8 cellular contexts compared by ENCODE assay signal in the genomic region with DNA sequence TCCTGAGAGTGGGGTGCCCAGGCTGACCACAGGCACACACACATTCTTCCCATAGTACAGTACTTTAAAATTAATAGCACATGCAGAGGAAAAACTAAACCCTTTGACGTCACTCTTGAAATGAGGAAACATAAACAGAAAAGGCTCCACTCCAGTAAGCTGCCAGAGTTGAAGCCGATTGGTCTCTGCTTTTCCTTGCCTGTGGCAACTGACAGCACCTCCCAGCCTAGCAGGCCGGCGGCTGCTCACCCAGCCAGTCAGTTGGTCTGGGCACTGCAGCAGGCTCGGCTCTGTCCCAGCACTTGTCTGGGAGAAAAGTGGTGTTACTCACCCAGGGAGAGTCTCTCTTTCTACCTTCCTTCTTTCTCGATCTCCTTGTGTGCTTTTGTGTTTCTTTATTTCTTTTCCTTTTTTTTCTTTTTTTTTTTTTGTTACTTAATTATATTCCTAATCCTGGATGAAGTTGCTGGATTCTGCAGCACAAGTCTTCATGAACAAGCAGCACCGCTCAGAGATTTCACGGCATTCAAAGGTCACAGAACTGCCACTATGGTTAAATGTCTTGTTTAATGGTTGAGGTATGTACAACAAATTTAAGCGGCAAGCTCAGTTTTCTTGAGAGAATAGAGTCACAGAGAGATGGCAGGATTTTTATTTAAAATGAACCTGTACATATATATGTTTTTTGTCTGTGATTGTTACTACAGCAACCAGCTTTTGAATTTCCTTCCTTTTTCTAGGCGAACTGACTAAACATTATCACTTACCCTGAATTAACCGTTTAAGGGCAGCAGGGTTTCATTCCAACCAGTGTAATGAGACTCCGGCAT. TPM values are rescaled to one million over a fixed set of nuclear protein-coding genes. Genes with fewer than 3 reads are reported as not detected.
DNase-seq lines count a peak whose midpoint lies in the region; ATAC-seq, FAIRE-seq and TF ChIP-seq lines count a peak whose summit lies in the region.

TSS of gene PDE7B (plus strand) at position 260 of the 830 bp plus-strand sequence.

- no peaks in the 10 kb centered on the region for H3K27me3 Mint-ChIP-seq in glutamatergic neuron (ENCODE audit: unreplicated experiment)

- H3K4me1 ChIP-seq in adrenal gland (replicated peaks in 1 of 2) (peaks cover 0 to 16% of the 10 kb centered on the region in 2 donors), uterus (no peaks in the 10 kb centered on the region)

- TF ChIP-seq CTCF in adrenal gland (IDR thresholded peaks at IDR 0.05) (no peak), glutamatergic neuron (IDR thresholded peaks at IDR 0.05; ENCODE audit: partially characterized antibody, unreplicated experiment) (no peak), omental fat pad (IDR thresholded peaks at IDR 0.05) (no peak), uterus (IDR thresholded peaks at IDR 0.05) (no peak)

- H3K36me3 Mint-ChIP-seq in glutamatergic neuron (ENCODE audit: unreplicated experiment) = no peaks in the 10 kb centered on the region

- WGBS in adrenal gland, 4 donors = 21 to 27% (median 24%) methylated on average over 12 of the region's 12 CpGs

- H3K4me3 Mint-ChIP-seq in glutamatergic neuron (ENCODE audit: unreplicated experiment) = no peak within 1 kb of the TSS

- H3K4me3 ChIP-seq in adrenal gland (peak within 1 kb of the TSS in 1 of 4 donors; percentile 35), uterus (peak within 1 kb of the TSS; percentile 31 to 34)

- H3K27ac ChIP-seq in adrenal gland (peak within 1 kb of the TSS in 3 of 5 donors; percentile 1 to 43 (median 12)), uterus (peak within 1 kb of the TSS; percentile 61 to 81)

- peaks cover 2% of the 10 kb centered on the region for H3K4me1 Mint-ChIP-seq in glutamatergic neuron (ENCODE audit: low read depth, unreplicated experiment)

- H3K27me3 ChIP-seq in adrenal gland (no peaks in the 10 kb centered on the region), uterus (no peaks in the 10 kb centered on the region)

- intact Hi-C loops in adrenal gland (cut with DNase I) (no loop called here), uterus (cut with DNase I; ENCODE audit: low total_unique reads) (no loop called here)

- no peak within 1 kb of the TSS for H3K27ac Mint-ChIP-seq in glutamatergic neuron (ENCODE audit: unreplicated experiment)

- TF ChIP-seq POLR2A in adrenal gland (IDR thresholded peaks at IDR 0.05) = peak; percentile 84 to 89
- peak; percentile 55 to 87 for TF ChIP-seq POLR2A in uterus (IDR thresholded peaks at IDR 0.05)

- no peaks in the 10 kb centered on the region for H3K9me3 Mint-ChIP-seq in glutamatergic neuron (ENCODE audit: unreplicated experiment)

- H3K9me3 ChIP-seq in adrenal gland (replicated peaks in 1 of 3) (no peaks in the 10 kb centered on the region), uterus (no peaks in the 10 kb centered on the region)

- H3K36me3 ChIP-seq in adrenal gland (replicated peaks in 1 of 2) = no peaks in the 10 kb centered on the region
- no peaks in the 10 kb centered on the region for H3K36me3 ChIP-seq in uterus

- DNase-seq in Ammon's horn (ENCODE audit: low spot score) (peak; percentile 83), RCC 7860 (ENCODE audit: low spot score) (peak; percentile 54), adrenal gland (peak; percentile 61 to 88 (median 82)), glutamatergic neuron (peak; percentile 46), omental fat pad (ENCODE audit: low spot score) (peak; percentile 52), uterus (peak; percentile 75 to 83)

- FAIRE-seq in RCC 7860 (lab: Jason Lieb, UNC) = peak; percentile 30

- ATAC-seq in GM19035 (IDR thresholded peaks at IDR 0.05; ENCODE audit: unreplicated experiment) (peak; percentile 78), HG03196 (IDR thresholded peaks at IDR 0.05; ENCODE audit: unreplicated experiment) (peak; percentile 86), omental fat pad (ENCODE audit: low FRiP score) (peak; percentile 99)

RNA-seq across cellular contexts. Expression of gene PDE7B, which starts in this region (rescaled TPM):
- total RNA-seq in adrenal gland = 10 to 100 TPM in 1 of 8 donors, 1 to 10 TPM in 7; 4.3 to 11.5 (median 6.5) TPM
- polyA plus RNA-seq in adrenal gland = 1 to 10 TPM; 1.3 to 3.3 (median 2.5) TPM
- not detected for total RNA-seq in glutamatergic neuron (ENCODE audit: unreplicated experiment)
- total RNA-seq in omental fat pad = 10 to 100 TPM in 3 of 4 donors, 1 to 10 TPM in 1; 7.3 to 15.0 (median 12.1) TPM
- 10 to 100 TPM; 15.4 to 28.6 (median 18.8) TPM for total RNA-seq in uterus

Comparison
In these comparisons a context has a peak if more than half of its experiments do, and no peak if none do; other contexts are left out.
1. Peak in DNase-seq in glutamatergic neuron; RNA of the gene not detected or under 1 TPM.